Comparison of ENCODE assay signal across 1 cellular context in the genomic region with DNA sequence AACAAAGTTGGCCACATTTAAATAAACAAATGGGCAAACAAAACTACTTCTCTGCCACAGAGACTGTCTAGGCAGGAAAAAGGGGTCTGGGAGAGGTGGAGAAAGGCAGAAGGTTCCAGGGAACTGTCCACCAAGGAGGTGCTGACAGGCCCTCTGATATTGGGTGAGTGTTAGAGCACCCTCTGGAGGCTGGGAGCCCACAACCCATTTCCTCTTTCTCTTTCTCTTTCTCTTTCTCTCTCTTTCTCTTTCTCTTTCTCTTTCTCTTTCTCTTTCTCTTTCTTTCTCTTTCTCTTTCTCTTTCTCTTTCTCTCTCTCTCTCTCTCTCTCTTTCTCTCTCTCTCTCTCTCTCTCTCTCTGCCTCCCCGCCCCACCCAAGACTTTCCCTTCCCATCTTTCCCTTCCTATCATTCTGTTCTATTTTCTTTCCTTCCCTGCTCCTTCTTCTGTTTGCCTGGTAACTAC.
A peak's percentile ranks its signal among the peaks of the same experiment; 100 is the strongest.
TF ChIP-seq lines count a peak whose summit lies in the region.

No MANE protein-coding gene starts in this region.

TF ChIP-seq in SK-N-SH, 30 proteins besides CTCF, POLR2A, EP300 and RAD21:
- TF ChIP-seq, protein P1, sequence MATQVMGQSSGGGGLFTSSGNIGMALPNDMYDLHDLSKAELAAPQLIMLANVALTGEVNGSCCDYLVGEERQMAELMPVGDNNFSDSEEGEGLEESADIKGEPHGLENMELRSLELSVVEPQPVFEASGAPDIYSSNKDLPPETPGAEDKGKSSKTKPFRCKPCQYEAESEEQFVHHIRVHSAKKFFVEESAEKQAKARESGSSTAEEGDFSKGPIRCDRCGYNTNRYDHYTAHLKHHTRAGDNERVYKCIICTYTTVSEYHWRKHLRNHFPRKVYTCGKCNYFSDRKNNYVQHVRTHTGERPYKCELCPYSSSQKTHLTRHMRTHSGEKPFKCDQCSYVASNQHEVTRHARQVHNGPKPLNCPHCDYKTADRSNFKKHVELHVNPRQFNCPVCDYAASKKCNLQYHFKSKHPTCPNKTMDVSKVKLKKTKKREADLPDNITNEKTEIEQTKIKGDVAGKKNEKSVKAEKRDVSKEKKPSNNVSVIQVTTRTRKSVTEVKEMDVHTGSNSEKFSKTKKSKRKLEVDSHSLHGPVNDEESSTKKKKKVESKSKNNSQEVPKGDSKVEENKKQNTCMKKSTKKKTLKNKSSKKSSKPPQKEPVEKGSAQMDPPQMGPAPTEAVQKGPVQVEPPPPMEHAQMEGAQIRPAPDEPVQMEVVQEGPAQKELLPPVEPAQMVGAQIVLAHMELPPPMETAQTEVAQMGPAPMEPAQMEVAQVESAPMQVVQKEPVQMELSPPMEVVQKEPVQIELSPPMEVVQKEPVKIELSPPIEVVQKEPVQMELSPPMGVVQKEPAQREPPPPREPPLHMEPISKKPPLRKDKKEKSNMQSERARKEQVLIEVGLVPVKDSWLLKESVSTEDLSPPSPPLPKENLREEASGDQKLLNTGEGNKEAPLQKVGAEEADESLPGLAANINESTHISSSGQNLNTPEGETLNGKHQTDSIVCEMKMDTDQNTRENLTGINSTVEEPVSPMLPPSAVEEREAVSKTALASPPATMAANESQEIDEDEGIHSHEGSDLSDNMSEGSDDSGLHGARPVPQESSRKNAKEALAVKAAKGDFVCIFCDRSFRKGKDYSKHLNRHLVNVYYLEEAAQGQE (IDR thresholded peaks at IDR 0.05; ENCODE audit: low read depth, low read length) = peak; percentile 99
- no peak for TF ChIP-seq JUND (IDR thresholded peaks at IDR 0.05)
- no peak for TF ChIP-seq MXI1 (IDR thresholded peaks at IDR 0.05; ENCODE audit: low read depth, low read length)
- TF ChIP-seq TAF1 (IDR thresholded peaks at IDR 0.05; ENCODE audit: borderline replicate concordance, low read depth, low read length) = no peak
- TF ChIP-seq SMC3 (IDR thresholded peaks at IDR 0.05; ENCODE audit: low read depth, low read length) = peak; percentile 35; the same call in 1 of the 2 replicates
